Comparison of ENCODE assay signal across 8 cellular contexts in genomic region chr12:203462-204260, GRCh38. TPM values are rescaled to one million over a fixed set of nuclear protein-coding genes. Genes with fewer than 3 reads are reported as not detected.
DNase-seq lines count a peak whose midpoint lies in the region; ATAC-seq lines count a peak whose summit lies in the region.

No MANE protein-coding gene starts in this region.

- 1% methylated on average over 84 of the region's 84 CpGs for WGBS in HUES64

- peak overlapping the region; percentile 63 for H3K4me3 ChIP-seq in HUES64 (ENCODE audit: low read length)

- ATAC-seq in left colon: peak; percentile 58
- ATAC-seq in HG02678 (IDR thresholded peaks at IDR 0.05; ENCODE audit: unreplicated experiment): no peak
- no peak for ATAC-seq in HG03442 (IDR thresholded peaks at IDR 0.05; ENCODE audit: unreplicated experiment)

- no peaks in the 10 kb centered on the region for H3K36me3 ChIP-seq in HUES64 (ENCODE audit: insufficient read depth, low read length)

- intact Hi-C loops in left colon (cut with DNase I, micrococcal nuclease): no loop called here

- H3K9me3 ChIP-seq in HUES64 (ENCODE audit: insufficient read depth, low read depth, low read length): no peaks in the 10 kb centered on the region

- peak; percentile 57 for DNase-seq in cerebellum (ENCODE audit: low spot score)
- no peak for DNase-seq in left colon
- DNase-seq in substantia nigra (lab: John Stamatoyannopoulos, UW): peak in 36 of 49 donors; percentile 17 to 73 (median 38)
- DNase-seq in effector CD8-positive, alpha-beta T cell (lab: John Stamatoyannopoulos, UW): no peak
- no peak for DNase-seq in A172 (ENCODE audit: low spot score)

- H3K27ac ChIP-seq in HUES64 (ENCODE audit: low read depth, low read length): no peak overlapping the region
- peak overlapping the region; percentile 59 for H3K27ac ChIP-seq in substantia nigra (ENCODE audit: low read depth, low read length, poor library complexity, severe bottlenecking)

- peaks cover 91% of the 10 kb centered on the region for H3K27me3 ChIP-seq in HUES64 (ENCODE audit: insufficient read depth, low read length)

- no peak overlapping the region for H3K9ac ChIP-seq in HUES64 (ENCODE audit: low read depth, low read length)

- H3K4me1 ChIP-seq in HUES64 (ENCODE audit: insufficient read depth, low read length): peaks cover 18% of the 10 kb centered on the region; the same call in 1 of the 2 replicates

RNA-seq across cellular contexts. Expression of gene SLC6A12, which starts 10.3 kb away (rescaled TPM):
- polyA plus RNA-seq in HUES64 (2013, experiment 1 of 2): not detected
- polyA plus RNA-seq in HUES64 (2013, experiment 2 of 2): 0.32 TPM
- total RNA-seq in cerebellum (11.1 TPM), left colon (1 to 10 TPM; 2.3 to 3.9 TPM)
- 0.10 TPM in 1 of 2 replicates, not detected in the other for total RNA-seq in A172 (2014; rRNA removed; shearing (Covaris generic))

RNA-seq across cellular contexts. Expression of gene SLC6A13, which starts 59.0 kb away (rescaled TPM):
- not detected for polyA plus RNA-seq in HUES64 (2013, experiment 1 of 2)
- polyA plus RNA-seq in HUES64 (2013, experiment 2 of 2): not detected
- 45.9 TPM for total RNA-seq in cerebellum
- not detected for total RNA-seq in left colon
- 0.12 TPM in 1 of 2 replicates, not detected in the other for total RNA-seq in A172 (2014; rRNA removed; shearing (Covaris generic))

Comparison
In these comparisons a context has a peak if more than half of its experiments do, and no peak if none do; other contexts are left out.
1. DNase-seq: peak in cerebellum (single experiment) and substantia nigra (36 of 49); none in left colon (0 of 2), effector CD8-positive, alpha-beta T cell (single experiment) and A172 (single experiment).
2. RNA of gene SLC6A13, which starts 59.0 kb away (total RNA-seq): 45.9 TPM in cerebellum (single experiment); not detected in left colon and 0.12 TPM in A172; every median in the first group is over 10 times any median in the second.